ENCODE assay signal across 7 cellular contexts in the genomic region with DNA sequence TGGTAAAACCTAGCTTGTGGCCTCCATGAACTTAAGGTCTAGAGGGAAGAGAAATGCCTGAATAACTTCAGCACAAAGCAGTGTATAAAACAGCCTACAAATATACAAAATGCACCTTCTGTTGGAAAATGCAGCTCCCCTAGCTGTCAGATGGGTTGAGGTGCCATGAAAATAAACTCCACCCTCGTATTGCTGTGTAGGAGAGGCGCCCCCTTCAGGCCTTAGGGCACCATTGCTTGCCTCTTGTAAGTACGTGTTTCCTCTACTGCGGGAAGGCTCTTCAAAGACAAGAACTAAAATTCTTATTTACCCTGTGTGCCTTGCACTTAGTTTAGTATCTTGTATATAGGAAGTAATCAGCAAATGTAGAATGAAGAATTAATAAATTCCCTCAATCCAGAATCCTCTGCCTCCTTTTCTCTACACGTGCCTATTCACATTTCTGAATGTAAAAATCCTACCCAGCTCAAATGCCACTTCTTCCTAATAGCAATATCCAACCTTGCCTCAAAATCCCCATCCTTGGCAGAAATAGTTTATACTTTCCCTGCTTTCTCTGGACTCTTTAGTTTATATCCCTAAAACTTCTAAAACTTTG.
DNase-seq lines count a peak whose midpoint lies in the region; ATAC-seq and TF ChIP-seq lines count a peak whose summit lies in the region.

No MANE protein-coding gene starts in this region.

- peak; percentile 80 for ATAC-seq in GM19455 (IDR thresholded peaks at IDR 0.05; ENCODE audit: unreplicated experiment)

- H3K4me2 ChIP-seq in fibroblast of lung (ENCODE audit: extremely low read depth, insufficient read depth, low read length): no peak overlapping the region

- H3K27ac ChIP-seq in RWPE1 (no peak overlapping the region), fibroblast of lung (ENCODE audit: insufficient read depth, low read length) (no peak overlapping the region)

- DNase-seq in ELF-1 (ENCODE audit: low read depth, low spot score) (peak; percentile 67), HS-27A (ENCODE audit: low read depth) (peak; percentile 39), RWPE1 (ENCODE audit: low spot score) (peak; percentile 32), fibroblast of lung (ENCODE audit: low read depth in 2 of 2) (peak; percentile 52 to 53), progenitor cell of endocrine pancreas (ENCODE audit: low spot score, unreplicated experiment) (no peak), retina (no peak)

- no peak overlapping the region for H2AFZ ChIP-seq in fibroblast of lung (ENCODE audit: low read length)

- POLR2A ChIA-PET in RWPE1 (lab: Yijun Ruan, JAX; ENCODE audit: low non-redundant PET): no interaction called here

- no peak overlapping the region for H3K4me3 ChIP-seq in fibroblast of lung (replicated peaks in 1 of 4; ENCODE audit: control extremely low read depth in 1 of 4, insufficient read depth in 1 of 4, low read depth in 3 of 4, low read length in 4 of 4)

- H3K4me1 ChIP-seq in fibroblast of lung (ENCODE audit: control insufficient read depth, extremely low read depth, insufficient read depth, low read length): no peaks in the 10 kb centered on the region

- TF ChIP-seq CTCF in RWPE1 (conservative IDR thresholded peaks at IDR 0.05; ENCODE audit: low read depth): peak; percentile 44
- TF ChIP-seq CTCF in fibroblast of lung (conservative IDR thresholded peaks at IDR 0.05 in 1 of 2, IDR thresholded peaks at IDR 0.05 in 1 of 2; ENCODE audit: low read depth in 1 of 2, low read length in 2 of 2): peak; percentile 21 to 63
- peak; percentile 72 for TF ChIP-seq CTCF in progenitor cell of endocrine pancreas (IDR thresholded peaks at IDR 0.05; ENCODE audit: unreplicated experiment)

- no peaks in the 10 kb centered on the region for H3K9me3 ChIP-seq in fibroblast of lung (ENCODE audit: control insufficient read depth, insufficient read depth, low read depth, low read length)

- H3K4me3 Mint-ChIP-seq in progenitor cell of endocrine pancreas (ENCODE audit: low read depth): no peak overlapping the region

- H3K9ac ChIP-seq in fibroblast of lung (ENCODE audit: insufficient read depth, low read length): no peak overlapping the region

- H3K4me1 Mint-ChIP-seq in progenitor cell of endocrine pancreas (ENCODE audit: low read depth): peaks cover 4% of the 10 kb centered on the region

- no peaks in the 10 kb centered on the region for H3K27me3 Mint-ChIP-seq in progenitor cell of endocrine pancreas

- H3K36me3 ChIP-seq in fibroblast of lung (ENCODE audit: control insufficient read depth, insufficient read depth, low read length): no peaks in the 10 kb centered on the region

- no peak overlapping the region for H3K27ac Mint-ChIP-seq in progenitor cell of endocrine pancreas

- H3K9me3 Mint-ChIP-seq in progenitor cell of endocrine pancreas (ENCODE audit: low read depth): no peaks in the 10 kb centered on the region

- no peaks in the 10 kb centered on the region for H3K36me3 Mint-ChIP-seq in progenitor cell of endocrine pancreas (ENCODE audit: insufficient read depth)

- no peaks in the 10 kb centered on the region for H3K79me2 ChIP-seq in fibroblast of lung (ENCODE audit: control insufficient read depth, insufficient read depth, low read length)

- CTCF ChIA-PET in RWPE1 (lab: Yijun Ruan, JAX): interaction anchor here (0.6 to 1.0 kb wide), 5 partner anchors 9 to 1058 kb away, joined by 3 to 7 read pairs (median 3); no protein-coding TSS in a partner anchor

- no peaks in the 10 kb centered on the region for H3K27me3 ChIP-seq in fibroblast of lung (ENCODE audit: control insufficient read depth, insufficient read depth, low read length)

- H4K20me1 ChIP-seq in fibroblast of lung (ENCODE audit: control insufficient read depth, extremely low read depth, insufficient read depth, low read length): no peaks in the 10 kb centered on the region

Comparison
In these comparisons a context has a peak if more than half of its experiments do, and no peak if none do; other contexts are left out.
1. DNase-seq: peak in ELF-1 (single experiment), HS-27A (single experiment), RWPE1 (single experiment) and fibroblast of lung (2 of 2); none in progenitor cell of endocrine pancreas (single experiment) and retina (single experiment).
2. Peak in every context shown above with its lines, with median percentiles within 50 percentile points of each other: CTCF ChIP-seq.